In the genomic region with DNA sequence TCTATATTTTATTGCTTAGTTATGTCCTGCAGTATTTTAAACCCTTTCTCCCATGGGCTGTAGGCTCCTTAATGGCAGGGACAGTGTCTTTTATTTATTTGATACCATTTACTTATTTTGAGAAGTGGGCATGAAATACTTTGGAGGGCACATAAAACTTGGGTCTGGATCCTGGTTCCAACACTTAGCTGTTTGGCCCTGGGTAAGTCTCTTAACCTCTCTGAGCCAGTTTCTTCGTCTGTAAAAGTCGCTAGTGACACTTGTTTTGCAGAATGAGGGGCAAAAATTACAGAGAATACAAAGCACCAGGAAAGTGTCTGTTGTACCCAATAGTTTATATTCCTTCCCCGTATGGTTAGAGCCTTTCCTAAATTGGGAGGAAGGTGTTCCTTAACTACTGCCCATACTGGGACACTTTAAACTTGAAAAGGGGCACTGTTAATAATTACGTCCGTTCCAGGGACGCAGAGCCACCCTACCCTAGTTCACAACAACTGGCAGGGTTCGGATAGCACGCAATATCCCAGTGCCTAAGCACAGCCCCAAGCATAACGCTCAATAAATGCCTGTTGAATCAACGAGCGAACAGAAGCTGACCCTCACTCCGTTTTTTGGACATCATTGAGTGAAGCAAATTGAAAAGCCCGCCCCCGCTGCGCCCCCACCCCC, we compare ENCODE assay signal across 8 cellular contexts. TPM values are rescaled to one million over a fixed set of nuclear protein-coding genes. Genes with fewer than 3 reads are reported as not detected.
DNase-seq lines count a peak whose midpoint lies in the region; ATAC-seq and TF ChIP-seq lines count a peak whose summit lies in the region.

No MANE protein-coding gene starts in this region.

- peak overlapping the region; percentile 91 for H3K4me2 ChIP-seq in DND-41 (ENCODE audit: insufficient read depth, low read length)

- H3K27me3 ChIP-seq in DND-41 (ENCODE audit: insufficient read depth, low read length, poor library complexity), result peaks cover 15% of the 10 kb centered on the region
- H3K27me3 ChIP-seq in Peyer's patch, result no peaks in the 10 kb centered on the region
- H3K27me3 ChIP-seq in esophagus squamous epithelium, result no peaks in the 10 kb centered on the region

- H3K27ac Mint-ChIP-seq in progenitor cell of endocrine pancreas, result no peak overlapping the region

- peak overlapping the region; percentile 84 for H3K4me3 Mint-ChIP-seq in progenitor cell of endocrine pancreas (ENCODE audit: low read depth)

- DNase-seq in DND-41 (no peak), Peyer's patch (no peak), esophagus squamous epithelium (lab: John Stamatoyannopoulos, UW) (no peak), progenitor cell of endocrine pancreas (ENCODE audit: low spot score, unreplicated experiment) (no peak), epidermal melanocyte (ENCODE audit: insufficient read length, low spot score) (no peak), NCI-H2107 treated with DMSO at 0.1 percent for 48 hours (lab: John Stamatoyannopoulos, UW; ENCODE audit: unreplicated experiment) (no peak), NCI-H510A treated with DMSO at 0.1 percent for 48 hours (lab: John Stamatoyannopoulos, UW) (no peak), HEK293T (ENCODE audit: extremely low spot score) (no peak)

- ATAC-seq in DND-41 (ENCODE audit: insufficient read depth, low read depth), result no peak

- H3K79me2 ChIP-seq in DND-41 (ENCODE audit: insufficient read depth, low read length), result no peaks in the 10 kb centered on the region

- H3K4me1 ChIP-seq in DND-41 (ENCODE audit: insufficient read depth, low read length) (peaks cover 73% of the 10 kb centered on the region), Peyer's patch (peaks cover 39 to 68% (median 57%) of the 10 kb centered on the region in 4 donors), esophagus squamous epithelium (peaks cover 87 to 100% (median 88%) of the 10 kb centered on the region in 3 donors)

- H4K20me1 ChIP-seq in DND-41 (ENCODE audit: insufficient read depth, low read length), result peaks cover 29% of the 10 kb centered on the region

- H3K4me1 Mint-ChIP-seq in progenitor cell of endocrine pancreas (ENCODE audit: low read depth), result peaks cover 24% of the 10 kb centered on the region

- no peak overlapping the region for H3K9ac ChIP-seq in DND-41 (ENCODE audit: low read depth, low read length)

- H3K4me3 ChIP-seq in DND-41 (ENCODE audit: low read depth in 1 of 2, low read length in 2 of 2) (peak overlapping the region in 1 of 2 experiments; percentile 64; a peak in 2 of 4 replicates), Peyer's patch (peak overlapping the region; percentile 62 to 86 (median 68)), esophagus squamous epithelium (peak overlapping the region; percentile 53 to 68 (median 64))

- no peak overlapping the region for H2AFZ ChIP-seq in DND-41 (ENCODE audit: low read depth, low read length)

- no peaks in the 10 kb centered on the region for H3K36me3 ChIP-seq in DND-41 (ENCODE audit: insufficient read depth, low read length)
- no peaks in the 10 kb centered on the region for H3K36me3 ChIP-seq in Peyer's patch
- no peaks in the 10 kb centered on the region for H3K36me3 ChIP-seq in esophagus squamous epithelium

- no peak for TF ChIP-seq POLR2A in Peyer's patch (IDR thresholded peaks at IDR 0.05)
- no peak for TF ChIP-seq POLR2A in esophagus squamous epithelium (IDR thresholded peaks at IDR 0.05)

- H3K9me3 ChIP-seq in DND-41 (ENCODE audit: insufficient read depth, low read length, severe bottlenecking) (no peaks in the 10 kb centered on the region), Peyer's patch (no peaks in the 10 kb centered on the region), esophagus squamous epithelium (no peaks in the 10 kb centered on the region)

- H3K9me3 Mint-ChIP-seq in progenitor cell of endocrine pancreas (ENCODE audit: low read depth), result no peaks in the 10 kb centered on the region

- no peak for TF ChIP-seq CTCF in DND-41 (IDR thresholded peaks at IDR 0.05; ENCODE audit: borderline replicate concordance, extremely low read depth, low read length, poor library complexity, severe bottlenecking)
- TF ChIP-seq CTCF in Peyer's patch (IDR thresholded peaks at IDR 0.05), result no peak
- TF ChIP-seq CTCF in esophagus squamous epithelium (IDR thresholded peaks at IDR 0.05), result no peak
- no peak for TF ChIP-seq CTCF in progenitor cell of endocrine pancreas (IDR thresholded peaks at IDR 0.05; ENCODE audit: unreplicated experiment)

- POLR2A ChIA-PET in HEK293T (lab: Yijun Ruan, JAX), result interaction anchor here (1.8 kb wide), 1 partner anchor 44 kb away, joined by 7 read pairs; no protein-coding TSS in a partner anchor

- intact Hi-C loops in esophagus squamous epithelium (cut with DNase I), result no loop called here

- CTCF ChIA-PET in HEK293T (lab: Yijun Ruan, JAX), result no interaction called here

- peaks cover 31% of the 10 kb centered on the region for H3K27me3 Mint-ChIP-seq in progenitor cell of endocrine pancreas

- peak overlapping the region; percentile 18; the same call in 1 of the 2 replicates for H3K27ac ChIP-seq in DND-41 (ENCODE audit: low read length)
- H3K27ac ChIP-seq in Peyer's patch, result peak overlapping the region; percentile 100
- peak overlapping the region; percentile 99 to 100 (median 100) for H3K27ac ChIP-seq in esophagus squamous epithelium

- WGBS in esophagus squamous epithelium, 2 donors, result 4 to 29% methylated on average over 5 to 12 of the region's 15 CpGs

- no peaks in the 10 kb centered on the region for H3K36me3 Mint-ChIP-seq in progenitor cell of endocrine pancreas (ENCODE audit: insufficient read depth)

TF ChIP-seq in HEK293T, 16 proteins besides CTCF, POLR2A, EP300 and RAD21:
- TF ChIP-seq L3MBTL2 (conservative IDR thresholded peaks at IDR 0.05) (no peak), PKNOX1 (IDR thresholded peaks at IDR 0.05) (no peak), ZNF384 (IDR thresholded peaks at IDR 0.05) (no peak), FOXK2 (IDR thresholded peaks at IDR 0.05) (no peak), FOXM1 (IDR thresholded peaks at IDR 0.05; ENCODE audit: borderline replicate concordance) (no peak), TARDBP (IDR thresholded peaks at IDR 0.05) (no peak), BHLHE40 (IDR thresholded peaks at IDR 0.05; ENCODE audit: borderline replicate concordance) (no peak), FOXA1 (IDR thresholded peaks at IDR 0.05) (no peak), SP1 (IDR thresholded peaks at IDR 0.05) (no peak), NFRKB (IDR thresholded peaks at IDR 0.05) (no peak), ARNT (IDR thresholded peaks at IDR 0.05) (no peak), CTBP1 (IDR thresholded peaks at IDR 0.05; ENCODE audit: borderline replicate concordance) (no peak), ELF4 (IDR thresholded peaks at IDR 0.05) (no peak)

RNA-seq across cellular contexts. Expression of gene ARMC12, which starts 6.0 kb away (rescaled TPM):
- total RNA-seq in Peyer's patch (1 to 10 TPM in 2 of 4 donors, not detected in 2; 1.3 to 2.7 TPM), esophagus squamous epithelium (1 to 10 TPM in 1 of 4 donors, under 1 TPM in 1, not detected in 2; 0.26 to 1.5 TPM), progenitor cell of endocrine pancreas (0.36 and 0.98 TPM in 2 replicates)

RNA-seq across cellular contexts. Expression of gene FKBP5, which starts 42.2 kb away (rescaled TPM):
- total RNA-seq in Peyer's patch, result 100 to 1,000 TPM; 247 to 296 (median 275) TPM
- total RNA-seq in esophagus squamous epithelium, result 100 to 1,000 TPM in 2 of 4 donors, 10 to 100 TPM in 2; 65.0 to 273 (median 103) TPM
- 5.9 and 6.9 TPM in 2 replicates for total RNA-seq in progenitor cell of endocrine pancreas

RNA-seq across cellular contexts. Expression of gene CLPSL2, which starts 45.5 kb away (rescaled TPM):
- total RNA-seq in Peyer's patch (not detected), esophagus squamous epithelium (not detected), progenitor cell of endocrine pancreas (not detected in 2 replicates)

RNA-seq across cellular contexts. Expression of gene CLPSL1, which starts 49.9 kb away (rescaled TPM):
- total RNA-seq in Peyer's patch (not detected), esophagus squamous epithelium (not detected), progenitor cell of endocrine pancreas (not detected in 2 replicates)

Comparison
In these comparisons a context has a peak if more than half of its experiments do, and no peak if none do; other contexts are left out.
1. H3K27ac ChIP-seq: peak in every context shown above with its lines; median percentile 100 in Peyer's patch; 100 in esophagus squamous epithelium; 18 in DND-41.